In genomic region chr11:4539603-4540219, GRCh38 we compare ENCODE assay signal across 9 cellular contexts. TPM values are rescaled to one million over a fixed set of nuclear protein-coding genes. Genes with fewer than 3 reads are reported as not detected.
A peak's percentile ranks its signal among the peaks of the same experiment; 100 is the strongest.
DNase-seq lines count a peak whose midpoint lies in the region; ATAC-seq, FAIRE-seq and TF ChIP-seq lines count a peak whose summit lies in the region.
"Had no signal": no experiment of that assay in that cellular context is flagged by ENCODE, and none has a peak within 500 bp of the region (broad histone marks: within the 10 kb centered on the region; RNA-seq: fewer than 3 reads in every experiment).

No MANE protein-coding gene starts in this region.

- no peak overlapping the region for H3K4me3 ChIP-seq in endothelial cell of umbilical vein (replicated peaks in 1 of 3; ENCODE audit: insufficient read depth in 1 of 3, low read depth in 1 of 3, low read length in 3 of 3)
- H3K4me3 ChIP-seq in mucosa of descending colon = no peak overlapping the region

- H3K4me1 Mint-ChIP-seq in activated CD8-positive, alpha-beta T cell treated with anti-CD3 and anti-CD28 coated beads for 36 hours (ENCODE audit: low read depth) = no peaks in the 10 kb centered on the region
- H3K4me1 Mint-ChIP-seq: activated naive CD4-positive, alpha-beta T cell treated with anti-CD3 and anti-CD28 coated beads, Interleukin-2, amount 50 U/mL, for 24 hours had no signal

- peaks cover 2% of the 10 kb centered on the region for H3K27me3 Mint-ChIP-seq in activated CD8-positive, alpha-beta T cell treated with anti-CD3 and anti-CD28 coated beads for 36 hours

- no peaks in the 10 kb centered on the region for H3K9me3 Mint-ChIP-seq in activated CD8-positive, alpha-beta T cell treated with anti-CD3 and anti-CD28 coated beads for 36 hours
- H3K9me3 Mint-ChIP-seq: activated naive CD4-positive, alpha-beta T cell treated with anti-CD3 and anti-CD28 coated beads, Interleukin-2, amount 50 U/mL, for 24 hours had no signal

- no peaks in the 10 kb centered on the region for H3K36me3 ChIP-seq in endothelial cell of umbilical vein (ENCODE audit: control insufficient read depth in 2 of 2, extremely low read depth in 1 of 2, insufficient read depth in 2 of 2, low read length in 2 of 2)
- H3K36me3 ChIP-seq in mucosa of descending colon (ENCODE audit: low read depth) = no peaks in the 10 kb centered on the region

- no peak overlapping the region for H3K9ac ChIP-seq in endothelial cell of umbilical vein (replicated peaks; ENCODE audit: extremely low read depth, insufficient read depth, low read length)

- no peaks in the 10 kb centered on the region for H3K36me3 Mint-ChIP-seq in activated CD8-positive, alpha-beta T cell treated with anti-CD3 and anti-CD28 coated beads for 36 hours (ENCODE audit: low read depth)
- H3K36me3 Mint-ChIP-seq: activated naive CD4-positive, alpha-beta T cell treated with anti-CD3 and anti-CD28 coated beads, Interleukin-2, amount 50 U/mL, for 24 hours had no signal

- no peaks in the 10 kb centered on the region for H3K9me1 ChIP-seq in endothelial cell of umbilical vein (replicated peaks; ENCODE audit: control insufficient read depth, extremely low read depth, insufficient read depth, low read length)

- no peaks in the 10 kb centered on the region for H4K20me1 ChIP-seq in endothelial cell of umbilical vein (replicated peaks; ENCODE audit: control insufficient read depth, extremely low read depth, insufficient read depth, low read length)

- dilution Hi-C loops in endothelial cell of umbilical vein (cut with MboI; ENCODE audit: extremely low pct_ligation_motif_present, low sequenced_read_pairs) = no loop called here

- H3K27ac Mint-ChIP-seq in activated CD8-positive, alpha-beta T cell treated with anti-CD3 and anti-CD28 coated beads for 36 hours = no peak overlapping the region
- H3K27ac Mint-ChIP-seq: activated naive CD4-positive, alpha-beta T cell treated with anti-CD3 and anti-CD28 coated beads, Interleukin-2, amount 50 U/mL, for 24 hours had no signal

- BruUV-seq in endothelial cell of umbilical vein (replicated peaks; lab: Mats Ljungman, UMichigan) = no TSS peak

- H3K4me1 ChIP-seq in endothelial cell of umbilical vein (ENCODE audit: control insufficient read depth, extremely low read depth, insufficient read depth, low read length) = peaks cover 9% of the 10 kb centered on the region
- no peaks in the 10 kb centered on the region for H3K4me1 ChIP-seq in mucosa of descending colon (ENCODE audit: low read depth)

- H3K27ac ChIP-seq in endothelial cell of umbilical vein (ENCODE audit: insufficient read depth, low read depth, low read length) = no peak overlapping the region

- POLR2A ChIA-PET in activated CD8-positive, alpha-beta T cell treated with anti-CD3 and anti-CD28 coated beads for 36 hours (lab: Charles Lee) = no interaction called here
- POLR2A ChIA-PET in endothelial cell of umbilical vein (lab: Charles Lee) = no interaction called here

- peaks cover 2% of the 10 kb centered on the region in 2 experiments for H3K27me3 ChIP-seq in endothelial cell of umbilical vein (ENCODE audit: control insufficient read depth in 2 of 2, insufficient read depth in 2 of 2, low read length in 2 of 2)

- peak; percentile 62 for FAIRE-seq in endothelial cell of umbilical vein (lab: Jason Lieb, UNC)

- DNase-seq in DMS53 treated with DMSO at 0.1 percent for 48 hours (lab: John Stamatoyannopoulos, UW; ENCODE audit: unreplicated experiment) = peak; percentile 35
- peak; percentile 5 for DNase-seq in NCI-H1694 (lab: John Stamatoyannopoulos, UW)
- DNase-seq in activated CD8-positive, alpha-beta T cell treated with anti-CD3 and anti-CD28 coated beads for 36 hours = peak; percentile 66
- DNase-seq in endothelial cell of umbilical vein (ENCODE audit: low read depth, low spot score) = peak; percentile 51
- DNase-seq in mucosa of descending colon = peak in 2 of 3 donors; percentile 50 to 67
- peak; percentile 32 for DNase-seq in stromal cell of bone marrow (ENCODE audit: low read depth)
- DNase-seq in NCI-H226 = no peak

- H3K4me2 ChIP-seq in endothelial cell of umbilical vein (ENCODE audit: insufficient read depth, low read length) = no peak overlapping the region

- intact Hi-C loops in activated CD8-positive, alpha-beta T cell treated with anti-CD3 and anti-CD28 coated beads for 36 hours (cut with micrococcal nuclease) = loop anchor here (2.0 kb wide), 1 partner anchor 353 kb away; no protein-coding TSS in a partner anchor
- intact Hi-C loops in endothelial cell of umbilical vein (cut with micrococcal nuclease) (loop anchor here (1.0 kb wide), 1 partner anchor 352 kb away; no protein-coding TSS in a partner anchor), mucosa of descending colon (cut with DNase I, micrococcal nuclease) (no loop called here)

- no peak overlapping the region for H3K4me3 Mint-ChIP-seq in activated CD8-positive, alpha-beta T cell treated with anti-CD3 and anti-CD28 coated beads for 36 hours
- H3K4me3 Mint-ChIP-seq: activated naive CD4-positive, alpha-beta T cell treated with anti-CD3 and anti-CD28 coated beads, Interleukin-2, amount 50 U/mL, for 24 hours had no signal

- CTCF ChIA-PET in activated CD8-positive, alpha-beta T cell treated with anti-CD3 and anti-CD28 coated beads for 36 hours (lab: Charles Lee) = interaction anchor here (0.6 to 6.8 kb wide), 13 partner anchors 8 to 360 kb away, joined by 3 to 107 read pairs (median 3); no protein-coding TSS in a partner anchor
- CTCF ChIA-PET in endothelial cell of umbilical vein (lab: Charles Lee) = interaction anchor here (0.6 to 7.7 kb wide), 29 partner anchors 8 to 361 kb away, joined by 3 to 238 read pairs (median 4); no protein-coding TSS in a partner anchor

- ATAC-seq in GM21619 (IDR thresholded peaks at IDR 0.05; ENCODE audit: unreplicated experiment) = peak; percentile 51
- ATAC-seq in activated CD8-positive, alpha-beta T cell treated with anti-CD3 and anti-CD28 coated beads for 36 hours = peak; percentile 81
- ATAC-seq in mucosa of descending colon = peak; percentile 71

- H2AFZ ChIP-seq in endothelial cell of umbilical vein (ENCODE audit: low read depth, low read length) = no peak overlapping the region

- TF ChIP-seq POLR2A in endothelial cell of umbilical vein (IDR thresholded peaks at IDR 0.05; ENCODE audit: low read depth, low read length) = no peak

- TF ChIP-seq CTCF in activated CD8-positive, alpha-beta T cell treated with anti-CD3 and anti-CD28 coated beads for 36 hours (IDR thresholded peaks at IDR 0.05) = peak; percentile 58
- TF ChIP-seq CTCF in endothelial cell of umbilical vein (IDR thresholded peaks at IDR 0.05; ENCODE audit: extremely low read depth in 1 of 2, insufficient read depth in 1 of 2, low read depth in 1 of 2, low read length in 2 of 2) (peak; percentile 48 to 79), mucosa of descending colon (IDR thresholded peaks at IDR 0.05) (peak; percentile 41)

- no peaks in the 10 kb centered on the region for H3K79me2 ChIP-seq in endothelial cell of umbilical vein (ENCODE audit: control insufficient read depth, insufficient read depth, low read length)

- H3K9me3 ChIP-seq in endothelial cell of umbilical vein (replicated peaks; ENCODE audit: control insufficient read depth, insufficient read depth, low read length) = no peaks in the 10 kb centered on the region
- H3K9me3 ChIP-seq in mucosa of descending colon = no peaks in the 10 kb centered on the region

RNA-seq across cellular contexts. Expression of gene OR52M1, which starts 5.3 kb away (rescaled TPM):
- total RNA-seq in activated CD8-positive, alpha-beta T cell treated with anti-CD3 and anti-CD28 coated beads for 36 hours = not detected
- total RNA-seq in endothelial cell of umbilical vein (not detected in 2 replicates), mucosa of descending colon (not detected)
- not detected in 2 replicates for polyA plus RNA-seq in endothelial cell of umbilical vein
- polyA plus RNA-seq in endothelial cell of umbilical vein (2011; cell fraction: cytosol; rRNA removed) = not detected in 2 replicates
- not detected in 2 replicates for polyA plus RNA-seq in endothelial cell of umbilical vein (2011; cell fraction: nucleus; rRNA removed)
- polyA plus RNA-seq in endothelial cell of umbilical vein (2012) = not detected in 2 replicates
- not detected in 2 replicates for polyA minus RNA-seq in endothelial cell of umbilical vein
- not detected for polyA minus RNA-seq in endothelial cell of umbilical vein (2011; cell fraction: cytosol; rRNA and poly(A)+ RNA removed)
- not detected in 2 replicates for polyA minus RNA-seq in endothelial cell of umbilical vein (2011; cell fraction: nucleus; rRNA and poly(A)+ RNA removed)

RNA-seq across cellular contexts. Expression of gene OR52I2, which starts 41.8 kb away (rescaled TPM):
- not detected for total RNA-seq in activated CD8-positive, alpha-beta T cell treated with anti-CD3 and anti-CD28 coated beads for 36 hours
- not detected in 2 replicates for total RNA-seq in endothelial cell of umbilical vein
- polyA plus RNA-seq in endothelial cell of umbilical vein = not detected in 2 replicates
- polyA plus RNA-seq in endothelial cell of umbilical vein (2011; cell fraction: cytosol; rRNA removed) = not detected in 2 replicates
- polyA plus RNA-seq in endothelial cell of umbilical vein (2011; cell fraction: nucleus; rRNA removed) = not detected in 2 replicates
- polyA plus RNA-seq in endothelial cell of umbilical vein (2012) = not detected in 2 replicates
- polyA minus RNA-seq in endothelial cell of umbilical vein = not detected in 2 replicates
- not detected for polyA minus RNA-seq in endothelial cell of umbilical vein (2011; cell fraction: cytosol; rRNA and poly(A)+ RNA removed)
- not detected in 2 replicates for polyA minus RNA-seq in endothelial cell of umbilical vein (2011; cell fraction: nucleus; rRNA and poly(A)+ RNA removed)
- not detected for total RNA-seq in mucosa of descending colon

RNA-seq across cellular contexts. Expression of gene OR52I1, which starts 54.1 kb away (rescaled TPM):
- not detected for total RNA-seq in activated CD8-positive, alpha-beta T cell treated with anti-CD3 and anti-CD28 coated beads for 36 hours
- not detected in 2 replicates for total RNA-seq in endothelial cell of umbilical vein
- polyA plus RNA-seq in endothelial cell of umbilical vein = not detected in 2 replicates
- polyA plus RNA-seq in endothelial cell of umbilical vein (2011; cell fraction: cytosol; rRNA removed) = not detected in 2 replicates
- not detected in 2 replicates for polyA plus RNA-seq in endothelial cell of umbilical vein (2011; cell fraction: nucleus; rRNA removed)
- polyA plus RNA-seq in endothelial cell of umbilical vein (2012) = not detected in 2 replicates
- polyA minus RNA-seq in endothelial cell of umbilical vein = not detected in 2 replicates
- not detected for polyA minus RNA-seq in endothelial cell of umbilical vein (2011; cell fraction: cytosol; rRNA and poly(A)+ RNA removed)
- polyA minus RNA-seq in endothelial cell of umbilical vein (2011; cell fraction: nucleus; rRNA and poly(A)+ RNA removed) = not detected in 2 replicates
- not detected for total RNA-seq in mucosa of descending colon

RNA-seq across cellular contexts. Expression of gene OR52K1, which starts 57.3 kb away (rescaled TPM):
- total RNA-seq in activated CD8-positive, alpha-beta T cell treated with anti-CD3 and anti-CD28 coated beads for 36 hours = not detected
- total RNA-seq in endothelial cell of umbilical vein (not detected in 2 replicates), mucosa of descending colon (not detected)
- polyA plus RNA-seq in endothelial cell of umbilical vein = not detected in 2 replicates
- polyA plus RNA-seq in endothelial cell of umbilical vein (2011; cell fraction: cytosol; rRNA removed) = not detected in 2 replicates
- not detected in 2 replicates for polyA plus RNA-seq in endothelial cell of umbilical vein (2011; cell fraction: nucleus; rRNA removed)
- not detected in 2 replicates for polyA plus RNA-seq in endothelial cell of umbilical vein (2012)
- not detected in 2 replicates for polyA minus RNA-seq in endothelial cell of umbilical vein
- not detected for polyA minus RNA-seq in endothelial cell of umbilical vein (2011; cell fraction: cytosol; rRNA and poly(A)+ RNA removed)
- polyA minus RNA-seq in endothelial cell of umbilical vein (2011; cell fraction: nucleus; rRNA and poly(A)+ RNA removed) = not detected in 2 replicates

Comparison
In these comparisons a context has a peak if more than half of its experiments do, and no peak if none do; other contexts are left out.
1. intact Hi-C loops: an anchor here in activated CD8-positive, alpha-beta T cell treated with anti-CD3 and anti-CD28 coated beads for 36 hours (2.0 kb wide) and endothelial cell of umbilical vein (1.0 kb wide); none called in mucosa of descending colon.